Comparison of ENCODE assay signal across 8 cellular contexts in the genomic region with DNA sequence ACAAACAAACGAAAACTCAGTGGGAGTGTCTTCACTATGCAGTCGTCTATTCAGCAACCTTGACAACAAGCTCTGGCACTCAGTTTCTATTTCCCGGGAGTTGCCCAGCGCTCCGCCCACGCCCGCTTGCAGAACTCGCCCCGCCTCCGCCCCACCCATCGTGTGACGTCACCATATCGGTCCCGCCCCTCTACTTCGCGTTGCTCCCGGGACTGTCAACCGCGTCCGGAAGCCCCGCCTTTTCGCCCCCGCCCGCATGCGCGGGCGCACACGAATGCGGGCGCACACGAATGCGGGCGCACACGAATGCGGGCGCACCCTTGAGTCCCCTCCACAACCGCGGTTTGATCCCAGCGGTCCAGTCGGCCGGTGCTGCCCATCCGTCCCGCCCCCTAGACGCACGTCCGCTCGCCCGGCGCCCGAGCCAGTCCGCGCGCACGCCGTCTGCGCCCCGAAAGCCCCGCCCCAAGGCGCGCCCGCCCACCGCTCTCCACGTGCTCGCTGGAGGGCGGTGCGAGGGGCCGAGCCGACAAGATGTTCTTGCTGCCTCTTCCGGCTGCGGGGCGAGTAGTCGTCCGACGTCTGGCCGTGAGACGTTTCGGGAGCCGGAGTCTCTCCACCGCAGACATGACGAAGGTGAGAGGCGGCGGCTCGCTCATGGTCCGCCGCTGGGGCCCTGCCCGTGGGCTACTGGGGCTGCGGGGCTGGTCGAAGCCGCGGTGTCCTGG. TPM values are rescaled to one million over a fixed set of nuclear protein-coding genes. Genes with fewer than 3 reads are reported as not detected.
DNase-seq lines count a peak whose midpoint lies in the region; ATAC-seq, FAIRE-seq and TF ChIP-seq lines count a peak whose summit lies in the region.

Gene LAP3 (plus strand): TSS at position 267 of the 728 bp plus-strand sequence. CDS start 268 bp downstream, at position 535.

- no peaks in the 10 kb centered on the region for H3K9me3 Mint-ChIP-seq in activated CD4-positive, alpha-beta T cell treated with anti-CD3 and anti-CD28 coated beads, Interleukin-2, amount 10 ng/mL, durations not matched to agents 24 days and 14 days

- H3K27me3 ChIP-seq in BE2C (no peaks in the 10 kb centered on the region), layer of hippocampus (ENCODE audit: control insufficient read depth, insufficient read depth, low read length) (no peaks in the 10 kb centered on the region)

- peak; percentile 81 for ATAC-seq in HG03457 (IDR thresholded peaks at IDR 0.05; ENCODE audit: unreplicated experiment)

- H3K36me3 ChIP-seq in BE2C: peaks cover 8% of the 10 kb centered on the region

- TF ChIP-seq CTCF in BE2C (IDR thresholded peaks at IDR 0.05; ENCODE audit: low read depth, low read length) (no peak), coronary artery (IDR thresholded peaks at IDR 0.05) (no peak)

- H3K27ac Mint-ChIP-seq in activated CD4-positive, alpha-beta T cell treated with anti-CD3 and anti-CD28 coated beads, Interleukin-2, amount 10 ng/mL, durations not matched to agents 24 days and 14 days: peak within 1 kb of the TSS; percentile 96

- H3K9me3 ChIP-seq in BE2C: no peaks in the 10 kb centered on the region

- H3K27ac ChIP-seq in coronary artery: peak within 1 kb of the TSS; percentile 69 to 94
- H3K27ac ChIP-seq in layer of hippocampus (ENCODE audit: low read depth, low read length): peak within 1 kb of the TSS; percentile 97

- DNase-seq in BE2C (peak; percentile 97), GM19239 (ENCODE audit: insufficient read length, low spot score) (peak; percentile 77), NCI-H524 treated with DMSO at 0.1 percent for 48 hours (lab: John Stamatoyannopoulos, UW) (peak; percentile 75), coronary artery (ENCODE audit: low spot score) (peak; percentile 98)
- peak; percentile 100 for DNase-seq in activated CD4-positive, alpha-beta T cell treated with anti-CD3 and anti-CD28 coated beads, Interleukin-2, amount 10 ng/mL, durations not matched to agents 24 days and 14 days
- peak; percentile 98 to 100 for DNase-seq in stimulated activated CD4-positive, alpha-beta T cell treated with anti-CD3 and anti-CD28 coated beads, Interleukin-1b, Interleukin-23, amount 100 ng/mL, for 4 hours (ENCODE audit: low read depth in 2 of 2)

- H3K4me3 ChIP-seq in BE2C (ENCODE audit: low read depth, low read length) (peak within 1 kb of the TSS; percentile 73), coronary artery (peak within 1 kb of the TSS; percentile 87)

- H3K4me1 Mint-ChIP-seq in activated CD4-positive, alpha-beta T cell treated with anti-CD3 and anti-CD28 coated beads, Interleukin-2, amount 10 ng/mL, durations not matched to agents 24 days and 14 days: peaks cover 37% of the 10 kb centered on the region

- H3K4me1 ChIP-seq in BE2C: no peaks in the 10 kb centered on the region

- H3K4me3 Mint-ChIP-seq in activated CD4-positive, alpha-beta T cell treated with anti-CD3 and anti-CD28 coated beads, Interleukin-2, amount 10 ng/mL, durations not matched to agents 24 days and 14 days: peak within 1 kb of the TSS; percentile 97

- peaks cover 29% of the 10 kb centered on the region for H3K36me3 Mint-ChIP-seq in activated CD4-positive, alpha-beta T cell treated with anti-CD3 and anti-CD28 coated beads, Interleukin-2, amount 10 ng/mL, durations not matched to agents 24 days and 14 days (ENCODE audit: low read depth)

- no peaks in the 10 kb centered on the region for H3K27me3 Mint-ChIP-seq in activated CD4-positive, alpha-beta T cell treated with anti-CD3 and anti-CD28 coated beads, Interleukin-2, amount 10 ng/mL, durations not matched to agents 24 days and 14 days

- intact Hi-C loops in activated CD4-positive, alpha-beta T cell treated with anti-CD3 and anti-CD28 coated beads, Interleukin-2, amount 10 ng/mL, durations not matched to agents 24 days and 14 days (cut with micrococcal nuclease): loop anchor here (1.0 to 5.0 kb wide), 8 partner anchors 28 to 1895 kb away; partner anchors contain the start of genes DCAF16, FAM200B, LCORL and MED28

- FAIRE-seq in GM19239 (lab: Jason Lieb, UNC): peak; percentile 98

RNA-seq across cellular contexts. Expression of gene LAP3, which starts in this region (rescaled TPM):
- 70.6 TPM for polyA plus RNA-seq in BE2C (2012; ENCODE audit: insufficient read depth, insufficient read length, low read depth)
- total RNA-seq in activated CD4-positive, alpha-beta T cell treated with anti-CD3 and anti-CD28 coated beads, Interleukin-2, amount 10 ng/mL, durations not matched to agents 24 days and 14 days: 114 and 126 TPM in 2 replicates

Comparison
In these comparisons a context has a peak if more than half of its experiments do, and no peak if none do; other contexts are left out.
1. Peak in every context shown above with its lines: DNase-seq, ATAC-seq, H3K4me3 ChIP-seq and H3K27ac ChIP-seq.